In genomic region chr12:27703720-27704452, GRCh38 we compare ENCODE assay signal across 1 cellular context.
TF ChIP-seq lines count a peak whose summit lies in the region.

No MANE protein-coding gene starts in this region.

TF ChIP-seq in HEK293, 187 proteins besides CTCF, POLR2A, EP300 and RAD21 (continued from another document):
- TF ChIP-seq, protein P1, sequence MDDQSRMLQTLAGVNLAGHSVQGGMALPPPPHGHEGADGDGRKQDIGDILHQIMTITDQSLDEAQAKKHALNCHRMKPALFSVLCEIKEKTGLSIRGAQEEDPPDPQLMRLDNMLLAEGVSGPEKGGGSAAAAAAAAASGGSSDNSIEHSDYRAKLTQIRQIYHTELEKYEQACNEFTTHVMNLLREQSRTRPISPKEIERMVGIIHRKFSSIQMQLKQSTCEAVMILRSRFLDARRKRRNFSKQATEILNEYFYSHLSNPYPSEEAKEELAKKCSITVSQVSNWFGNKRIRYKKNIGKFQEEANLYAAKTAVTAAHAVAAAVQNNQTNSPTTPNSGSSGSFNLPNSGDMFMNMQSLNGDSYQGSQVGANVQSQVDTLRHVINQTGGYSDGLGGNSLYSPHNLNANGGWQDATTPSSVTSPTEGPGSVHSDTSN (CRISPR knock-in tag; IDR thresholded peaks at IDR 0.05) = no peak
- TF ChIP-seq AEBP2 (tag by site-specific recombination; IDR thresholded peaks at IDR 0.05; ENCODE audit: borderline replicate concordance) (no peak), ZNF423 (tag by site-specific recombination; IDR thresholded peaks at IDR 0.05) (no peak), ZNF76 (tag by site-specific recombination; IDR thresholded peaks at IDR 0.05; ENCODE audit: borderline replicate concordance, low read depth) (no peak), PRDM1 (tag by site-specific recombination; IDR thresholded peaks at IDR 0.05) (no peak), ZNF174 (tag by site-specific recombination; IDR thresholded peaks at IDR 0.05) (no peak), ZNF768 (tag by site-specific recombination; IDR thresholded peaks at IDR 0.05) (no peak), RBAK (tag by site-specific recombination; IDR thresholded peaks at IDR 0.05) (no peak), REPIN1 (tag by site-specific recombination; IDR thresholded peaks at IDR 0.05; ENCODE audit: low read depth) (no peak), TSHZ1 (tag by site-specific recombination; IDR thresholded peaks at IDR 0.05; ENCODE audit: borderline replicate concordance) (no peak), ZBTB17 (tag by site-specific recombination; IDR thresholded peaks at IDR 0.05) (no peak), HOXC10 (CRISPR knock-in tag; IDR thresholded peaks at IDR 0.05) (no peak), ZNF747 (tag by site-specific recombination; IDR thresholded peaks at IDR 0.05) (no peak), ZNF510 (tag by site-specific recombination; IDR thresholded peaks at IDR 0.05; ENCODE audit: insufficient replicate concordance) (no peak), ZBTB1 (tag by site-specific recombination; IDR thresholded peaks at IDR 0.05) (no peak), ZFP69B (tag by site-specific recombination; IDR thresholded peaks at IDR 0.05) (no peak), ZNF133 (tag by site-specific recombination; IDR thresholded peaks at IDR 0.05) (no peak)
- TF ChIP-seq, protein P2, sequence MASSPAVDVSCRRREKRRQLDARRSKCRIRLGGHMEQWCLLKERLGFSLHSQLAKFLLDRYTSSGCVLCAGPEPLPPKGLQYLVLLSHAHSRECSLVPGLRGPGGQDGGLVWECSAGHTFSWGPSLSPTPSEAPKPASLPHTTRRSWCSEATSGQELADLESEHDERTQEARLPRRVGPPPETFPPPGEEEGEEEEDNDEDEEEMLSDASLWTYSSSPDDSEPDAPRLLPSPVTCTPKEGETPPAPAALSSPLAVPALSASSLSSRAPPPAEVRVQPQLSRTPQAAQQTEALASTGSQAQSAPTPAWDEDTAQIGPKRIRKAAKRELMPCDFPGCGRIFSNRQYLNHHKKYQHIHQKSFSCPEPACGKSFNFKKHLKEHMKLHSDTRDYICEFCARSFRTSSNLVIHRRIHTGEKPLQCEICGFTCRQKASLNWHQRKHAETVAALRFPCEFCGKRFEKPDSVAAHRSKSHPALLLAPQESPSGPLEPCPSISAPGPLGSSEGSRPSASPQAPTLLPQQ (tag by site-specific recombination; IDR thresholded peaks at IDR 0.05) = no peak
TF ChIP-seq in HEK293: peak in this region for 16.
